8 cellular contexts compared by ENCODE assay signal in genomic region chr2:112584891-112585250, GRCh38. TPM values are rescaled to one million over a fixed set of nuclear protein-coding genes. Genes with fewer than 3 reads are reported as not detected.
DNase-seq lines count a peak whose midpoint lies in the region; ATAC-seq and TF ChIP-seq lines count a peak whose summit lies in the region.

No MANE protein-coding gene starts in this region.

- intact Hi-C loops in Right ventricle myocardium inferior (cut with DNase I) = loop anchor here (1.0 to 10.0 kb wide), 5 partner anchors 59 to 688 kb away; partner anchors contain the start of genes MERTK, TTL and ZC3H8
- intact Hi-C loops in cardiac septum (cut with DNase I) = loop anchor here (1.0 to 5.0 kb wide), 3 partner anchors 43 to 328 kb away; partner anchors contain the start of genes POLR1B and ZC3H8
- intact Hi-C loops in mammary epithelial cell (cut with micrococcal nuclease) = loop anchor here (1.0 to 5.0 kb wide), 5 partner anchors 37 to 698 kb away; partner anchors contain the start of gene ZC3H8
- intact Hi-C loops in uterus (cut with DNase I; ENCODE audit: low total_unique reads) = loop anchor here (10.0 kb wide), 1 partner anchor 100 kb away; the partner anchor contains the start of gene TTL

- peaks cover 20% of the 10 kb centered on the region for H3K79me2 ChIP-seq in mammary epithelial cell (ENCODE audit: insufficient read depth, low read length)

- peak overlapping the region; percentile 98 for H2AFZ ChIP-seq in mammary epithelial cell (ENCODE audit: low read depth, low read length)

- CTCF ChIA-PET in mammary epithelial cell (lab: Charles Lee; ENCODE audit: low non-redundant PET) = no interaction called here

- H3K9me3 ChIP-seq in mammary epithelial cell (replicated peaks; ENCODE audit: insufficient read depth, low read length) (no peaks in the 10 kb centered on the region), mesodermal cell (ENCODE audit: control insufficient read depth, low read length) (no peaks in the 10 kb centered on the region), uterus (no peaks in the 10 kb centered on the region)

- H3K27ac ChIP-seq in mammary epithelial cell (ENCODE audit: insufficient read depth, low read depth, low read length) (peak overlapping the region; percentile 98), mesodermal cell (ENCODE audit: low read depth, low read length, severe bottlenecking) (peak overlapping the region; percentile 96), uterus (peak overlapping the region; percentile 89 to 94)

- H3K27me3 ChIP-seq in mammary epithelial cell (ENCODE audit: insufficient read depth, low read length) (no peaks in the 10 kb centered on the region), uterus (no peaks in the 10 kb centered on the region)

- H3K4me1 ChIP-seq in mammary epithelial cell (ENCODE audit: insufficient read depth, low read length) = peaks cover 21% of the 10 kb centered on the region
- H3K4me1 ChIP-seq in mesodermal cell (ENCODE audit: control insufficient read depth, insufficient read depth, low read length, poor library complexity, severe bottlenecking) = peaks cover 6% of the 10 kb centered on the region
- peaks cover 5 to 7% of the 10 kb centered on the region in 2 donors for H3K4me1 ChIP-seq in uterus

- H4K20me1 ChIP-seq in mammary epithelial cell (ENCODE audit: insufficient read depth, low read length) = no peaks in the 10 kb centered on the region

- 63% methylated on average over 3 of the region's 3 CpGs for WGBS in mammary epithelial cell (ENCODE audit: low coverage, missing lambda C conversion rate)
- 0 to 64% methylated on average over 1 to 3 of the region's 3 CpGs for WGBS in mesodermal cell (ENCODE audit: insufficient coverage in 2 of 2), 2 experiments

- TF ChIP-seq CTCF in mammary epithelial cell (conservative IDR thresholded peaks at IDR 0.05 in 1 of 2, IDR thresholded peaks at IDR 0.05 in 1 of 2; ENCODE audit: extremely low read depth in 1 of 2, insufficient read depth in 1 of 2, low read depth in 1 of 2, low read length in 2 of 2) = no peak
- TF ChIP-seq CTCF in uterus (IDR thresholded peaks at IDR 0.05) = no peak
- no peak for TF ChIP-seq CTCF in GM20000 (IDR thresholded peaks at IDR 0.05; ENCODE audit: extremely low read depth, missing control alignments)

- ATAC-seq in Right ventricle myocardium inferior = peak; percentile 0
- ATAC-seq in HG02840 (IDR thresholded peaks at IDR 0.05; ENCODE audit: low FRiP score, unreplicated experiment) = no peak

- H3K9ac ChIP-seq in mammary epithelial cell (ENCODE audit: insufficient read depth, low read length) = peak overlapping the region; percentile 99

- BruUV-seq in mammary epithelial cell (replicated peaks; lab: Mats Ljungman, UMichigan) = TSS peak; percentile 65

- H3K36me3 ChIP-seq in mammary epithelial cell (ENCODE audit: insufficient read depth, low read length) (peaks cover 3% of the 10 kb centered on the region), mesodermal cell (ENCODE audit: control insufficient read depth, insufficient read depth, low read length) (peaks cover 24% of the 10 kb centered on the region), uterus (no peaks in the 10 kb centered on the region)

- H3K4me3 ChIP-seq in mammary epithelial cell (replicated peaks in 1 of 3; ENCODE audit: insufficient read depth in 1 of 3, low read depth in 2 of 3, low read length in 3 of 3) = peak overlapping the region; percentile 67 to 85 (median 72)
- H3K4me3 ChIP-seq in mesodermal cell (ENCODE audit: extremely low read depth, insufficient read depth, low read length, poor library complexity, severe bottlenecking) = peak overlapping the region; percentile 60
- H3K4me3 ChIP-seq in uterus = peak overlapping the region; percentile 58 to 63

- no peak for TF ChIP-seq POLR2A in uterus (IDR thresholded peaks at IDR 0.05)

- dilution Hi-C loops in mammary epithelial cell (cut with HindIII; ENCODE audit: low sequenced_read_pairs) = no loop called here

- H3K4me2 ChIP-seq in mammary epithelial cell (ENCODE audit: insufficient read depth, low read depth, low read length) = peak overlapping the region; percentile 69

- DNase-seq in Right ventricle myocardium inferior (ENCODE audit: missing footprints) (no peak), cardiac septum (ENCODE audit: low spot score) (no peak), mammary epithelial cell (no peak), uterus (no peak), GM20000 (ENCODE audit: low spot score) (no peak), NCI-H2029 treated with DMSO at 0.1 percent for 48 hours (lab: John Stamatoyannopoulos, UW) (no peak)

- in situ Hi-C loops in mammary epithelial cell (cut with MboI; ENCODE audit: low sequenced_read_pairs in 2 of 2) = no loop called here

RNA-seq across cellular contexts. Expression of gene CHCHD5, which starts 0.5 kb away (rescaled TPM):
- total RNA-seq in Right ventricle myocardium inferior (20.8 TPM), cardiac septum (24.9 TPM), mammary epithelial cell (10 to 100 TPM; 10.2 to 42.6 TPM), uterus (10 to 100 TPM in 1 of 4 donors, 1 to 10 TPM in 2, not detected in 1; 6.5 to 22.6 (median 8.4) TPM)
- 32.6 TPM for polyA plus RNA-seq in mammary epithelial cell
- polyA minus RNA-seq in mammary epithelial cell = 19.7 TPM
- polyA plus RNA-seq in mesodermal cell (2013, experiment 1 of 2) = 41.8 TPM
- 33.4 TPM for polyA plus RNA-seq in mesodermal cell (2013, experiment 2 of 2)

RNA-seq across cellular contexts. Expression of gene POLR1B, which starts 42.6 kb away (rescaled TPM):
- total RNA-seq in Right ventricle myocardium inferior (9.7 TPM), cardiac septum (10.1 TPM), mammary epithelial cell (10 to 100 TPM; 23.0 to 41.1 TPM), uterus (10 to 100 TPM in 3 of 4 donors, 1 to 10 TPM in 1; 6.8 to 41.4 (median 17.8) TPM)
- 17.6 TPM for polyA plus RNA-seq in mammary epithelial cell
- polyA minus RNA-seq in mammary epithelial cell = 65.0 TPM
- 9.5 TPM for polyA plus RNA-seq in mesodermal cell (2013, experiment 1 of 2)
- 9.5 TPM for polyA plus RNA-seq in mesodermal cell (2013, experiment 2 of 2)
